8 cellular contexts compared by ENCODE assay signal in genomic region chr4:155953151-155954117, GRCh38. TPM values are rescaled to one million over a fixed set of nuclear protein-coding genes. Genes with fewer than 3 reads are reported as not detected.
DNase-seq lines count a peak whose midpoint lies in the region; ATAC-seq and TF ChIP-seq lines count a peak whose summit lies in the region.

CTSO (minus strand) TSS chr4:155953866; CDS start chr4:155953847, 19 bp downstream.

- peak within 1 kb of the TSS; percentile 92 for H4K8ac ChIP-seq in neuronal stem cell (ENCODE audit: low read depth, low read length)

- H3K36me3 ChIP-seq in DOHH2 (ENCODE audit: control insufficient read depth, low read length) (no peaks in the 10 kb centered on the region), RWPE2 (ENCODE audit: low read depth) (no peaks in the 10 kb centered on the region), neuronal stem cell (replicated peaks in 1 of 2; ENCODE audit: control insufficient read depth in 2 of 2, insufficient read depth in 2 of 2, low read length in 2 of 2) (no peaks in the 10 kb centered on the region)

- no peaks in the 10 kb centered on the region for H3K9me2 ChIP-seq in DOHH2 (replicated peaks; ENCODE audit: control insufficient read depth, low read length)

- peak within 1 kb of the TSS; percentile 15 for H2BK5ac ChIP-seq in neuronal stem cell (ENCODE audit: low read length)

- no peaks in the 10 kb centered on the region for H3K9me3 ChIP-seq in DOHH2 (ENCODE audit: control insufficient read depth, insufficient read depth, low read length)
- no peaks in the 10 kb centered on the region for H3K9me3 ChIP-seq in RWPE2 (ENCODE audit: severe bottlenecking)
- H3K9me3 ChIP-seq in neuronal stem cell (replicated peaks in 1 of 2; ENCODE audit: control insufficient read depth in 2 of 2, insufficient read depth in 1 of 2, low read depth in 1 of 2, low read length in 2 of 2): no peaks in the 10 kb centered on the region

- ATAC-seq in GM21619 (IDR thresholded peaks at IDR 0.05; ENCODE audit: unreplicated experiment): peak; percentile 92
- peak; percentile 92 for ATAC-seq in RWPE2 (ENCODE audit: low read depth)
- ATAC-seq in foreskin keratinocyte: peak; percentile 92

- peak within 1 kb of the TSS; percentile 75 for H2AFZ ChIP-seq in neuronal stem cell (ENCODE audit: low read length)

- H3K27me3 ChIP-seq in DOHH2 (ENCODE audit: control insufficient read depth, low read length): no peaks in the 10 kb centered on the region
- H3K27me3 ChIP-seq in RWPE2 (ENCODE audit: insufficient read depth, poor library complexity, severe bottlenecking): no peaks in the 10 kb centered on the region
- no peaks in the 10 kb centered on the region for H3K27me3 ChIP-seq in foreskin keratinocyte
- no peaks in the 10 kb centered on the region for H3K27me3 ChIP-seq in neuronal stem cell (ENCODE audit: control insufficient read depth in 3 of 3, insufficient read depth in 3 of 3, low read depth in 1 of 3, low read length in 3 of 3)

- in situ Hi-C loops in KBM-7 (cut with MboI; ENCODE audit: low pct_unique_long_range_greater_than_20kb, low sequenced_read_pairs): no loop called here

- no CpG with 5 or more reads among the region's 58 CpGs for WGBS in neuronal stem cell (ENCODE audit: extremely low coverage in 2 of 2, insufficient read length in 2 of 2, insufficient replicate concordance in 1 of 2), 2 donors

- no peak within 1 kb of the TSS for H2BK120ac ChIP-seq in neuronal stem cell (ENCODE audit: low read depth, low read length)

- peak; percentile 85 for DNase-seq in KBM-7
- peak; percentile 61 for DNase-seq in RWPE2 (ENCODE audit: low spot score)
- peak; percentile 47 for DNase-seq in activated gamma-delta T cell treated with anti-CD3 and anti-CD28 coated beads, Interleukin-2, amount 50 U/mL, for 16 hours (ENCODE audit: low read depth)
- peak in 1 of 2 donors; percentile 71 for DNase-seq in foreskin keratinocyte
- peak; percentile 48 for DNase-seq in neuronal stem cell (ENCODE audit: low spot score)

- H2AK5ac ChIP-seq in neuronal stem cell (ENCODE audit: low read depth, low read length): peak within 1 kb of the TSS; percentile 36

- no peaks in the 10 kb centered on the region for H3K79me2 ChIP-seq in DOHH2 (ENCODE audit: control insufficient read depth, low read length)

- H4K20me1 ChIP-seq in DOHH2 (ENCODE audit: control insufficient read depth, insufficient read depth, low read depth, low read length): no peaks in the 10 kb centered on the region

- H3K4me2 ChIP-seq in DOHH2 (ENCODE audit: low read length) (peak within 1 kb of the TSS; percentile 99), neuronal stem cell (ENCODE audit: insufficient read depth, low read length, poor library complexity, severe bottlenecking) (peak within 1 kb of the TSS; percentile 69)

- TF ChIP-seq CTCF in DOHH2 (IDR thresholded peaks at IDR 0.05; ENCODE audit: low read depth, low read length, poor library complexity, severe bottlenecking): peak; percentile 58
- TF ChIP-seq CTCF in RWPE2 (IDR thresholded peaks at IDR 0.05; ENCODE audit: poor library complexity, severe bottlenecking): peak; percentile 73
- TF ChIP-seq CTCF in foreskin keratinocyte (conservative IDR thresholded peaks at IDR 0.05): peak; percentile 72
- no peak for TF ChIP-seq CTCF in subcutaneous adipose tissue (IDR thresholded peaks at IDR 0.05; ENCODE audit: low read depth)

- no peak within 1 kb of the TSS for H2BK12ac ChIP-seq in neuronal stem cell (ENCODE audit: low read length)

- H3K23ac ChIP-seq in neuronal stem cell (ENCODE audit: low read depth, low read length, poor library complexity): peak within 1 kb of the TSS; percentile 85

- H3K18ac ChIP-seq in neuronal stem cell (ENCODE audit: low read length): peak within 1 kb of the TSS; percentile 93

- peak within 1 kb of the TSS; percentile 82 for H3K14ac ChIP-seq in neuronal stem cell (ENCODE audit: low read length)

- peak within 1 kb of the TSS; percentile 14 for H3K4ac ChIP-seq in neuronal stem cell (ENCODE audit: low read length)

- peaks cover 3% of the 10 kb centered on the region; the same call in 1 of the 2 replicates for H3F3A ChIP-seq in DOHH2 (ENCODE audit: control insufficient read depth, insufficient read depth)

- peak within 1 kb of the TSS; percentile 67 for H2BK15ac ChIP-seq in neuronal stem cell (ENCODE audit: low read length)

- H3K9ac ChIP-seq in neuronal stem cell (ENCODE audit: low read depth, low read length, poor library complexity): peak within 1 kb of the TSS; percentile 93

- H3K4me3 ChIP-seq in DOHH2 (ENCODE audit: low read length) (peak within 1 kb of the TSS; percentile 91), RWPE2 (ENCODE audit: severe bottlenecking) (peak within 1 kb of the TSS; percentile 71), neuronal stem cell (ENCODE audit: low read length in 2 of 2) (peak within 1 kb of the TSS; percentile 12 to 85)

- H3K4me1 ChIP-seq in DOHH2 (ENCODE audit: control insufficient read depth, low read length): peaks cover 6% of the 10 kb centered on the region
- peaks cover 10% of the 10 kb centered on the region for H3K4me1 ChIP-seq in RWPE2 (ENCODE audit: insufficient read depth, poor library complexity, severe bottlenecking)
- peaks cover 16% of the 10 kb centered on the region for H3K4me1 ChIP-seq in foreskin keratinocyte
- H3K4me1 ChIP-seq in neuronal stem cell (ENCODE audit: control insufficient read depth in 2 of 2, insufficient read depth in 1 of 2, low read depth in 1 of 2, low read length in 2 of 2): no peaks in the 10 kb centered on the region

- peak within 1 kb of the TSS; percentile 53; the same call in 1 of the 2 replicates for H3K27ac ChIP-seq in DOHH2 (ENCODE audit: low read depth, low read length)
- H3K27ac ChIP-seq in RWPE2 (ENCODE audit: poor library complexity, severe bottlenecking): peak within 1 kb of the TSS; percentile 49
- H3K27ac ChIP-seq in foreskin keratinocyte: peak within 1 kb of the TSS; percentile 89
- peak within 1 kb of the TSS; percentile 32 for H3K27ac ChIP-seq in neuronal stem cell (replicated peaks; ENCODE audit: low read length)

- no peaks in the 10 kb centered on the region for H3K79me1 ChIP-seq in neuronal stem cell (ENCODE audit: low read depth, low read length)

- no peak within 1 kb of the TSS for H4K91ac ChIP-seq in neuronal stem cell (ENCODE audit: low read depth, low read length, poor library complexity)

RNA-seq across cellular contexts. Expression of gene CTSO, which starts in this region (rescaled TPM):
- total RNA-seq in foreskin keratinocyte: 1.6 and 2.2 TPM in 2 replicates
- 1.0 and 1.1 TPM in 2 replicates for polyA plus RNA-seq in foreskin keratinocyte
- polyA plus RNA-seq in neuronal stem cell (2013, experiment 1 of 2): 4.5 TPM
- 4.4 TPM for polyA plus RNA-seq in neuronal stem cell (2013, experiment 2 of 2)
- 10 to 100 TPM; 16.0 to 23.5 (median 20.5) TPM for total RNA-seq in subcutaneous adipose tissue

Comparison
In these comparisons a context has a peak if more than half of its experiments do, and no peak if none do; other contexts are left out.
1. H3K27ac ChIP-seq: peak in every context shown above with its lines; median percentile 89 in foreskin keratinocyte; 53 in DOHH2; 49 in RWPE2; 32 in neuronal stem cell.